In genomic region chr18:8811115-8811514, GRCh38 we compare ENCODE assay signal across 22 cellular contexts.
"Had no signal": no experiment of that assay in that cellular context is flagged by ENCODE, and none has a peak within 500 bp of the region (broad histone marks: within the 10 kb centered on the region; RNA-seq: fewer than 3 reads in every experiment).

No MANE protein-coding gene starts in this region.

- DNase-seq: activated B cell treated with CpG ODN at 0.5 μM for 24 hours; activated CD4-positive, alpha-beta T cell treated with anti-CD3 and anti-CD28 coated beads for 4 hours; activated gamma-delta T cell; activated T-cell treated with anti-CD3 and anti-CD28 coated beads, Interleukin-2, amount 50 U/mL, for 72 hours; effector memory CD4-positive, alpha-beta T cell; foreskin fibroblast; glutamatergic neuron; hypothalamus; lower lobe of right lung; retina; stimulated activated CD4-positive, alpha-beta T cell treated with anti-CD3 and anti-CD28 coated beads, Interleukin-12 subunit alpha, Interleukin-12 subunit beta, amount 100 ng/mL, for 4 hours; stimulated activated CD4-positive, alpha-beta T cell treated with anti-CD3 and anti-CD28 coated beads, Interleukin-1b, Interleukin-23, amount 100 ng/mL, for 48 hours; stimulated activated CD8-positive, alpha-beta memory T cell treated with anti-CD3 and anti-CD28 coated beads, Interleukin-4, amount 100 ng/mL, for 48 hours had no signal

- H3K4me1 ChIP-seq: breast epithelium, lower lobe of right lung, tibial nerve, vagina had no signal

- H3K36me3 ChIP-seq: breast epithelium, lower lobe of right lung had no signal

- H3K27me3 ChIP-seq: breast epithelium, tibial nerve, vagina had no signal

- H3K27ac Mint-ChIP-seq: activated B cell treated with CpG ODN at 0.5 μM for 24 hours; activated naive CD4-positive, alpha-beta T cell treated with anti-CD3 and anti-CD28 coated beads, Interleukin-2, amount 50 U/mL, for 24 hours; activated T-cell treated with anti-CD3 and anti-CD28 coated beads, Interleukin-2, amount 50 U/mL, for 72 hours; dendritic cell treated with granulocyte-macrophage colony-stimulating factor and Interleukin-4, amounts not matched to agents 40 ng/mL and 50 ng/mL, for 4 days; mesothelial cell of epicardium; nephron; stimulated activated naive CD8-positive, alpha-beta T cell treated with anti-CD3 and anti-CD28 coated beads, Interleukin-15, Interleukin-2, amounts not matched to agents 100 ng/mL and 50 ng/mL, for 24 hours; T-helper 2 cell treated with Interferon-gamma antibody and Interleukin-4, amounts not matched to agents 5 μg/mL and 100 μg/mL, for 36 hours had no signal

- H3K36me3 Mint-ChIP-seq: activated naive CD4-positive, alpha-beta T cell treated with anti-CD3 and anti-CD28 coated beads, Interleukin-2, amount 50 U/mL, for 24 hours had no signal

- H3K9me3 Mint-ChIP-seq: activated B cell treated with CpG ODN at 0.5 μM for 24 hours; activated naive CD4-positive, alpha-beta T cell treated with anti-CD3 and anti-CD28 coated beads, Interleukin-2, amount 50 U/mL, for 24 hours; activated T-cell treated with anti-CD3 and anti-CD28 coated beads, Interleukin-2, amount 50 U/mL, for 72 hours; dendritic cell treated with granulocyte-macrophage colony-stimulating factor and Interleukin-4, amounts not matched to agents 40 ng/mL and 50 ng/mL, for 4 days; mesothelial cell of epicardium; nephron; stimulated activated naive CD8-positive, alpha-beta T cell treated with anti-CD3 and anti-CD28 coated beads, Interleukin-15, Interleukin-2, amounts not matched to agents 100 ng/mL and 50 ng/mL, for 24 hours; T-helper 2 cell treated with Interferon-gamma antibody and Interleukin-4, amounts not matched to agents 5 μg/mL and 100 μg/mL, for 36 hours had no signal

- H3K9me3 ChIP-seq: breast epithelium, lower lobe of right lung, tibial nerve, vagina had no signal

- H3K27me3 Mint-ChIP-seq: activated B cell treated with CpG ODN at 0.5 μM for 24 hours; activated naive CD4-positive, alpha-beta T cell treated with anti-CD3 and anti-CD28 coated beads, Interleukin-2, amount 50 U/mL, for 24 hours; stimulated activated naive CD8-positive, alpha-beta T cell treated with anti-CD3 and anti-CD28 coated beads, Interleukin-15, Interleukin-2, amounts not matched to agents 100 ng/mL and 50 ng/mL, for 24 hours had no signal

- H3K4me3 ChIP-seq: breast epithelium, lower lobe of right lung, tibial nerve, vagina had no signal

- H3K27ac ChIP-seq: breast epithelium, lower lobe of right lung, tibial nerve, vagina had no signal

- ATAC-seq: activated T-cell treated with anti-CD3 and anti-CD28 coated beads, Interleukin-2, amount 50 U/mL, for 72 hours; lower lobe of right lung had no signal

- H3K4me3 Mint-ChIP-seq: activated B cell treated with CpG ODN at 0.5 μM for 24 hours; activated naive CD4-positive, alpha-beta T cell treated with anti-CD3 and anti-CD28 coated beads, Interleukin-2, amount 50 U/mL, for 24 hours; activated T-cell treated with anti-CD3 and anti-CD28 coated beads, Interleukin-2, amount 50 U/mL, for 72 hours; dendritic cell treated with granulocyte-macrophage colony-stimulating factor and Interleukin-4, amounts not matched to agents 40 ng/mL and 50 ng/mL, for 4 days; mesothelial cell of epicardium; nephron; stimulated activated naive CD8-positive, alpha-beta T cell treated with anti-CD3 and anti-CD28 coated beads, Interleukin-15, Interleukin-2, amounts not matched to agents 100 ng/mL and 50 ng/mL, for 24 hours; T-helper 2 cell treated with Interferon-gamma antibody and Interleukin-4, amounts not matched to agents 5 μg/mL and 100 μg/mL, for 36 hours had no signal
